In the genomic region with DNA sequence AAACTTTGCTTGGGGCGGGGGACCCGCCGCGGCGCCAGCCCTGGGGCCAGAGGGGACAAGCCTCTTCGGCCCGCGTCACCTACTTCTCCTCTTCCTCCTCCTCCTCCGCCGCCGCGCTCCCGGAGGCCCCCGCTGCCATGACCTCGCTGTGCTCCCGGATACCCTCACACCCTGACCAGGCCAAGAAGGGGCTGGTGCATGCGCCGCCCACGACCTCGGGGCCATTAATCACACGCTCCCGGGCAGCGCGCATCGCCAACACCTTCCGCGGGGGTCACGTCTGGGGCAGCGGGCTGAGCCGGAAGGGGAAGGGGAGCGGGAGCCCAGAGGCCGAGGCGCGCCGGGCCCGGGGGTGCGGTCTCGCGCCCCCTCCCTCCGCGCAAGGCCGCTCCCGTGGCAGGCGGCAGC, we compare ENCODE assay signal across 8 cellular contexts. TPM values are rescaled to one million over a fixed set of nuclear protein-coding genes. Genes with fewer than 3 reads are reported as not detected.
DNase-seq lines count a peak whose midpoint lies in the region; ATAC-seq and TF ChIP-seq lines count a peak whose summit lies in the region.

No MANE protein-coding gene starts in this region.

- CTCF ChIA-PET in Calu3 (lab: Charles Lee): interaction anchor here (0.6 kb wide), 1 partner anchor 1429 kb away, joined by 3 read pairs; no protein-coding TSS in a partner anchor
- CTCF ChIA-PET in IMR-90 (lab: Yijun Ruan, JAX): no interaction called here

- H3K9me3 Mint-ChIP-seq in Calu3 (ENCODE audit: low read depth, unreplicated experiment): no peaks in the 10 kb centered on the region

- H2AFZ ChIP-seq in IMR-90 (replicated peaks; ENCODE audit: low read length, poor library complexity) (peak overlapping the region; percentile 71), mesenchymal stem cell (ENCODE audit: low read depth, low read length) (peak overlapping the region; percentile 59)

- no peak overlapping the region for H3K27ac ChIP-seq in IMR-90 (ENCODE audit: insufficient read depth, low read length)
- H3K27ac ChIP-seq in caudate nucleus (ENCODE audit: low read depth, low read length): peak overlapping the region; percentile 58
- no peak overlapping the region for H3K27ac ChIP-seq in mesenchymal stem cell (ENCODE audit: low read length, poor library complexity, severe bottlenecking)
- H3K27ac ChIP-seq in uterus: peak overlapping the region; percentile 33 to 45

- no peak overlapping the region for H2BK12ac ChIP-seq in mesenchymal stem cell (ENCODE audit: low read length in 2 of 2)

- H3K18ac ChIP-seq in IMR-90 (ENCODE audit: low read depth, low read length) (no peak overlapping the region), mesenchymal stem cell (ENCODE audit: low read depth in 1 of 2, low read length in 2 of 2) (no peak overlapping the region)

- no peak overlapping the region for H2BK15ac ChIP-seq in IMR-90 (ENCODE audit: low read depth, low read length)
- no peak overlapping the region for H2BK15ac ChIP-seq in mesenchymal stem cell (ENCODE audit: low read depth, poor library complexity, severe bottlenecking)

- H4K8ac ChIP-seq in IMR-90 (ENCODE audit: low read depth in 2 of 2, low read length in 2 of 2): no peak overlapping the region
- H4K8ac ChIP-seq in mesenchymal stem cell (ENCODE audit: low read length): no peak overlapping the region

- no CpG with 5 or more reads among the region's 44 CpGs for WGBS in IMR-90 (ENCODE audit: extremely low coverage in 2 of 2, insufficient read length in 1 of 2), 2 experiments
- 0% methylated on average over 18 of the region's 44 CpGs for WGBS in mesenchymal stem cell

- intact Hi-C loops in Calu3 (cut with micrococcal nuclease; ENCODE audit: unreplicated experiment): no loop called here
- intact Hi-C loops in IMR-90 (cut with micrococcal nuclease): loop anchor here (5.0 to 10.0 kb wide), 4 partner anchors 462 to 762 kb away; partner anchors contain the start of genes AKIRIN2 and CFAP206
- intact Hi-C loops in uterus (cut with DNase I; ENCODE audit: low total_unique reads): no loop called here

- H3K4ac ChIP-seq in IMR-90 (ENCODE audit: low read depth, low read length) (no peak overlapping the region), mesenchymal stem cell (ENCODE audit: low read depth in 1 of 2, low read length in 2 of 2) (no peak overlapping the region)

- no peak overlapping the region for H2AK5ac ChIP-seq in IMR-90 (ENCODE audit: low read depth, low read length)
- H2AK5ac ChIP-seq in mesenchymal stem cell (ENCODE audit: low read length, severe bottlenecking): no peak overlapping the region

- peaks cover 71% of the 10 kb centered on the region for H3K27me3 Mint-ChIP-seq in Calu3 (ENCODE audit: unreplicated experiment)

- TF ChIP-seq CTCF in Calu3 (IDR thresholded peaks at IDR 0.05; ENCODE audit: unreplicated experiment) (no peak), GM20000 (IDR thresholded peaks at IDR 0.05; ENCODE audit: extremely low read depth, missing control alignments) (no peak), IMR-90 (conservative IDR thresholded peaks at IDR 0.05; ENCODE audit: low read depth, low read length) (no peak), uterus (IDR thresholded peaks at IDR 0.05) (no peak)

- H3K9me3 ChIP-seq in IMR-90 (ENCODE audit: control insufficient read depth, insufficient read depth, low read length) (no peaks in the 10 kb centered on the region), mesenchymal stem cell (ENCODE audit: control insufficient read depth, low read length) (peaks cover 3% of the 10 kb centered on the region), uterus (no peaks in the 10 kb centered on the region)

- H3K23ac ChIP-seq in IMR-90 (ENCODE audit: low read depth, low read length): no peak overlapping the region
- H3K23ac ChIP-seq in mesenchymal stem cell (ENCODE audit: low read length in 2 of 2): peak overlapping the region in 1 of 2 experiments; percentile 23

- H2BK120ac ChIP-seq in IMR-90 (ENCODE audit: low read depth, low read length) (no peak overlapping the region), mesenchymal stem cell (ENCODE audit: low read depth, low read length) (no peak overlapping the region)

- no peaks in the 10 kb centered on the region for H3K79me1 ChIP-seq in IMR-90 (ENCODE audit: low read depth in 1 of 2, low read length in 2 of 2)
- no peaks in the 10 kb centered on the region for H3K79me1 ChIP-seq in mesenchymal stem cell (replicated peaks; ENCODE audit: low read length, poor library complexity, severe bottlenecking)

- H3K4me2 ChIP-seq in IMR-90 (ENCODE audit: low read depth, low read length): peak overlapping the region; percentile 67
- H3K4me2 ChIP-seq in mesenchymal stem cell (ENCODE audit: low read length, poor library complexity, severe bottlenecking): peak overlapping the region; percentile 94

- peak overlapping the region; percentile 29; the same call in 1 of the 2 replicates for H3K4me3 ChIP-seq in IMR-90 (ENCODE audit: insufficient read depth, low read depth, low read length)
- H3K4me3 ChIP-seq in mesenchymal stem cell (ENCODE audit: insufficient read depth in 1 of 2, low read depth in 1 of 2, low read length in 2 of 2): peak overlapping the region; percentile 55 to 72
- H3K4me3 ChIP-seq in uterus: peak overlapping the region; percentile 36 to 44

- no peak overlapping the region for H3K9ac ChIP-seq in IMR-90 (ENCODE audit: low read depth, low read length)
- no peak overlapping the region for H3K9ac ChIP-seq in mesenchymal stem cell (ENCODE audit: low read length)

- H3K4me1 ChIP-seq in IMR-90 (ENCODE audit: control insufficient read depth, insufficient read depth, low read length) (peaks cover 2% of the 10 kb centered on the region; the same call in 1 of the 2 replicates), mesenchymal stem cell (ENCODE audit: control insufficient read depth, insufficient read depth, low read depth, low read length) (peaks cover 21% of the 10 kb centered on the region), uterus (peaks cover 0 to 17% of the 10 kb centered on the region in 2 donors)

- DNase-seq in Calu3 (peak; percentile 37), GM20000 (ENCODE audit: low spot score) (peak; percentile 77), IMR-90 (no peak), caudate nucleus (lab: John Stamatoyannopoulos, UW) (peak in 6 of 61 donors; percentile 38 to 72 (median 60)), mesenchymal stem cell (no peak), uterus (no peak), foreskin melanocyte (no peak)
- DNase-seq in stimulated activated CD4-positive, alpha-beta T cell treated with anti-CD3 and anti-CD28 coated beads, Interleukin-2, amount 100 ng/mL, for 48 hours: no peak

- H3K36me3 Mint-ChIP-seq in Calu3 (ENCODE audit: insufficient read depth, unreplicated experiment): peaks cover 16% of the 10 kb centered on the region

- H3K36me3 ChIP-seq in IMR-90 (ENCODE audit: control insufficient read depth, insufficient read depth, low read length) (no peaks in the 10 kb centered on the region), mesenchymal stem cell (ENCODE audit: control insufficient read depth in 1 of 2, insufficient read depth in 2 of 2, low read depth in 1 of 2, low read length in 2 of 2) (no peaks in the 10 kb centered on the region), uterus (no peaks in the 10 kb centered on the region)

- H2AK9ac ChIP-seq in IMR-90 (replicated peaks; ENCODE audit: low read depth, low read length, poor library complexity): no peak overlapping the region

- peak overlapping the region; percentile 78 for H3K4me3 Mint-ChIP-seq in Calu3 (ENCODE audit: low read depth, unreplicated experiment)

- H4K5ac ChIP-seq in IMR-90 (ENCODE audit: low read depth, low read length): no peak overlapping the region

- BruUV-seq in Calu3 (replicated peaks; lab: Mats Ljungman, UMichigan) (no TSS peak), IMR-90 (replicated peaks; lab: Mats Ljungman, UMichigan) (no TSS peak)

- H2BK20ac ChIP-seq in IMR-90 (ENCODE audit: low read depth, low read length): no peak overlapping the region

- TF ChIP-seq RAD21 in IMR-90 (IDR thresholded peaks at IDR 0.05; ENCODE audit: low read length): no peak

- H3K14ac ChIP-seq in IMR-90 (replicated peaks; ENCODE audit: low read depth, low read length) (no peak overlapping the region), mesenchymal stem cell (ENCODE audit: low read length in 2 of 2) (no peak overlapping the region)

- H3K27ac Mint-ChIP-seq in Calu3 (ENCODE audit: unreplicated experiment): no peak overlapping the region

- no peak overlapping the region for H2BK5ac ChIP-seq in IMR-90 (ENCODE audit: low read depth, low read length, poor library complexity, severe bottlenecking)
- no peak overlapping the region for H2BK5ac ChIP-seq in mesenchymal stem cell (ENCODE audit: low read depth, low read length, poor library complexity, severe bottlenecking)

- H4K91ac ChIP-seq in IMR-90 (ENCODE audit: insufficient read depth, low read depth, low read length) (no peak overlapping the region), mesenchymal stem cell (ENCODE audit: low read length) (no peak overlapping the region)

- no peaks in the 10 kb centered on the region for H3K4me1 Mint-ChIP-seq in Calu3 (ENCODE audit: low read depth, unreplicated experiment)

- peak; percentile 33 for ATAC-seq in IMR-90 (ENCODE audit: low read depth)

- H3K56ac ChIP-seq in IMR-90 (ENCODE audit: extremely low read depth, insufficient read depth, low read length): no peak overlapping the region

- POLR2A ChIA-PET in IMR-90 (lab: Charles Lee; ENCODE audit: unreplicated experiment): no interaction called here

- in situ Hi-C loops in IMR-90 (cut with MboI; ENCODE audit: low sequenced_read_pairs): no loop called here

- TF ChIP-seq POLR2A in IMR-90 (IDR thresholded peaks at IDR 0.05; ENCODE audit: low read depth, low read length) (no peak), uterus (IDR thresholded peaks at IDR 0.05) (no peak)

- dilution Hi-C loops in IMR-90 (cut with HindIII; ENCODE audit: low sequenced_read_pairs, unreplicated experiment): no loop called here

- H3K27me3 ChIP-seq in IMR-90 (ENCODE audit: control insufficient read depth, insufficient read depth, low read length) (peaks cover 46% of the 10 kb centered on the region), mesenchymal stem cell (ENCODE audit: control insufficient read depth in 1 of 2, insufficient read depth in 1 of 2, low read length in 2 of 2) (peaks cover 35 to 85% of the 10 kb centered on the region in 2 experiments), uterus (peaks cover 11 to 12% of the 10 kb centered on the region in 2 donors)

- no peaks in the 10 kb centered on the region for H4K20me1 ChIP-seq in IMR-90 (ENCODE audit: insufficient read depth, low read length)

- H3K9me1 ChIP-seq in IMR-90 (ENCODE audit: insufficient read depth, low read length): no peaks in the 10 kb centered on the region

TF ChIP-seq in IMR-90, 13 proteins besides CTCF, POLR2A, EP300 and RAD21 (continues in another document):
- TF ChIP-seq BHLHE40 (IDR thresholded peaks at IDR 0.05; ENCODE audit: low read depth, low read length) (no peak), FOS (IDR thresholded peaks at IDR 0.05; ENCODE audit: low read depth, low read length) (no peak), MAZ (IDR thresholded peaks at IDR 0.05; ENCODE audit: borderline replicate concordance, low read depth, low read length) (no peak)

RNA-seq across cellular contexts. Expression of gene CNR1, which starts 0.3 kb away (rescaled TPM):
- 0.31 and 0.69 TPM in 2 replicates for total RNA-seq in Calu3 (2022)
- not detected in 2 replicates for total RNA-seq in IMR-90 (2012; rRNA removed)
- not detected in 2 replicates for polyA plus RNA-seq in IMR-90 (2012; rRNA removed)
- not detected in 2 replicates for polyA plus RNA-seq in IMR-90 (2012; cell fraction: cytosol; rRNA removed)
- not detected in 2 replicates for polyA plus RNA-seq in IMR-90 (2012; cell fraction: nucleus; rRNA removed; ENCODE audit: low replicate concordance)
- polyA plus RNA-seq in mesenchymal stem cell (2013, experiment 1 of 2): 0.06 TPM
- 0.01 TPM for polyA plus RNA-seq in mesenchymal stem cell (2013, experiment 2 of 2)
- 10 to 100 TPM in 1 of 4 donors, 1 to 10 TPM in 3; 1.4 to 11.0 (median 7.3) TPM for total RNA-seq in uterus

Comparison
In these comparisons a context has a peak if more than half of its experiments do, and no peak if none do; other contexts are left out.
1. DNase-seq: peak in Calu3 (single experiment) and GM20000 (single experiment); none in IMR-90 (single experiment), mesenchymal stem cell (single experiment), uterus (0 of 2), foreskin melanocyte (single experiment) and stimulated activated CD4-positive, alpha-beta T cell treated with anti-CD3 and anti-CD28 coated beads, Interleukin-2, amount 100 ng/mL, for 48 hours (0 of 2).
2. H3K27ac ChIP-seq: peak in caudate nucleus (single experiment) and uterus (2 of 2); none in IMR-90 (single experiment) and mesenchymal stem cell (single experiment).
3. Peak in every context shown above with its lines, with median percentiles within 50 percentile points of each other: H3K4me3 ChIP-seq.